9 cellular contexts compared by ENCODE assay signal in the genomic region with DNA sequence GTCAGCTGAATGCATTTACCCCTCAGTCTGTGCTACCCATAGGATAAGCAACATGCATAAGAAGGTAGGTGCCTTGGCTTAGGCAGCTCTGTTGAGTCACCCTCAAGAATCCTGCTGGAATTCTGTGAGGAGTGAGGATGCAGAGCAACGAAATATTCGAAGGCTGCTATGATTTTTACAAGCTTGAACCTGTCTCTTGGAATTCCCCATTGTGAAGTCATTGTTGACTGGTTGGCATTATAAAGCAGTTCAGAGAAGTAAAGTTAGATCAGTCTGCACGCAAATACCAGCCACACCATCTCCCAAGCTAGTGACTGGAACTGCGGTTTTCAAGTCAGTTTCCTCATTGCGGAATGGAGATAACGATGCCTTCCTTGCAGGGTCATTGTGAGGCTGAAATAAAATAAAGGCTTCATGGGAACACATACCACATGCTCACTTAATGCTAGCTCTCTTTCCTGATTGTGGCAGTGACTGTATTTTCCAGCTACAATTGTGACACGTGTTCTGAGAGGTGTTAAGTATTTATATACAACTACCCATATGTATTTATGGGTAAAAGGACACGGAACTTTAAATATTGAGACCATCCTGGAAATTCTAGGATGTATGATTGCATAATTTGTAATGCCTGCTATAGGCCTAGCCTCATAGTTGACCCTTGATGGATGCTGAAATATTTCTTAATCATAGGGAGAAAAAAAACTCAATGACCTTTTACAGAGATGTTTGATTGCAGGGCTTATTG.
A peak's percentile ranks its signal among the peaks of the same experiment; 100 is the strongest.
DNase-seq lines count a peak whose midpoint lies in the region; ATAC-seq and TF ChIP-seq lines count a peak whose summit lies in the region.
"Had no signal": no experiment of that assay in that cellular context is flagged by ENCODE, and none has a peak within 500 bp of the region (broad histone marks: within the 10 kb centered on the region; RNA-seq: fewer than 3 reads in every experiment).

No MANE protein-coding gene starts in this region.

- H3K27ac ChIP-seq in effector memory CD4-positive, alpha-beta T cell (ENCODE audit: insufficient read depth, low read length, poor library complexity, severe bottlenecking), result no peak overlapping the region
- H3K27ac ChIP-seq in SJCRH30, result no peak overlapping the region

- peak; percentile 36 for ATAC-seq in HG03442 (IDR thresholded peaks at IDR 0.05; ENCODE audit: unreplicated experiment)
- ATAC-seq in mucosa of descending colon, result peak; percentile 84
- no peak for ATAC-seq in HG02884 (IDR thresholded peaks at IDR 0.05; ENCODE audit: unreplicated experiment)

- no peak for TF ChIP-seq CTCF in mucosa of descending colon (IDR thresholded peaks at IDR 0.05)

- no peaks in the 10 kb centered on the region for H3K27me3 ChIP-seq in effector memory CD4-positive, alpha-beta T cell (replicated peaks; ENCODE audit: control insufficient read depth, insufficient read depth, low read length, poor library complexity, severe bottlenecking)
- no peaks in the 10 kb centered on the region for H3K27me3 ChIP-seq in SJCRH30

- intact Hi-C loops in mucosa of descending colon (cut with DNase I, micrococcal nuclease), result no loop called here

- no peak overlapping the region for H3K4me3 ChIP-seq in mucosa of descending colon
- no peak overlapping the region for H3K4me3 ChIP-seq in effector memory CD4-positive, alpha-beta T cell (ENCODE audit: insufficient read depth, low read depth, low read length, poor library complexity, severe bottlenecking)
- no peak overlapping the region for H3K4me3 ChIP-seq in SJCRH30

- H3K9me3 ChIP-seq in mucosa of descending colon, result no peaks in the 10 kb centered on the region
- H3K9me3 ChIP-seq in effector memory CD4-positive, alpha-beta T cell (ENCODE audit: control insufficient read depth, low read length), result no peaks in the 10 kb centered on the region
- H3K9me3 ChIP-seq in SJCRH30 (replicated peaks), result no peaks in the 10 kb centered on the region

- no peaks in the 10 kb centered on the region for H3K36me3 ChIP-seq in mucosa of descending colon (ENCODE audit: low read depth)
- H3K36me3 ChIP-seq in effector memory CD4-positive, alpha-beta T cell (ENCODE audit: control insufficient read depth, insufficient read depth, low read length), result no peaks in the 10 kb centered on the region
- no peaks in the 10 kb centered on the region for H3K36me3 ChIP-seq in SJCRH30

- DNase-seq in GDM1 (lab: John Stamatoyannopoulos, UW) (peak; percentile 73), UCSD-AML1 (lab: John Stamatoyannopoulos, UW; ENCODE audit: unreplicated experiment) (peak; percentile 61), mucosa of descending colon (no peak), DMS153 (lab: John Stamatoyannopoulos, UW) (no peak), SJCRH30 (no peak)
- DNase-seq in effector memory CD4-positive, alpha-beta T cell, result no peak
- DNase-seq: NCI-H146 had no signal

- H3K4me1 ChIP-seq in mucosa of descending colon (ENCODE audit: low read depth), result peaks cover 14% of the 10 kb centered on the region
- H3K4me1 ChIP-seq in effector memory CD4-positive, alpha-beta T cell (ENCODE audit: control insufficient read depth, insufficient read depth, low read length, poor library complexity, severe bottlenecking), result no peaks in the 10 kb centered on the region
- H3K4me1 ChIP-seq in SJCRH30, result no peaks in the 10 kb centered on the region

Comparison
In these comparisons a context has a peak if more than half of its experiments do, and no peak if none do; other contexts are left out.
1. DNase-seq: peak in GDM1 (single experiment) and UCSD-AML1 (single experiment); none in mucosa of descending colon (0 of 3), DMS153 (single experiment), effector memory CD4-positive, alpha-beta T cell (0 of 3) and SJCRH30 (0 of 2).